ENCODE assay signal across 25 cellular contexts in genomic region chr17:7421186-7421585, GRCh38. TPM values are rescaled to one million over a fixed set of nuclear protein-coding genes. Genes with fewer than 3 reads are reported as not detected.
"Had no signal": no experiment of that assay in that cellular context is flagged by ENCODE, and none has a peak within 500 bp of the region (broad histone marks: within the 10 kb centered on the region; RNA-seq: fewer than 3 reads in every experiment).

No MANE protein-coding gene starts in this region.

- H3K4me3 Mint-ChIP-seq: IgD-negative memory B cell had no signal

- H3K27ac Mint-ChIP-seq: IgD-negative memory B cell had no signal

- H3K4me3 ChIP-seq: K562 had no signal

- FAIRE-seq: HTR-8/SVneo, K562, RCC 7860 had no signal

- DNase-seq: Kasumi-1, MM.1S, NCI-H1092 treated with DMSO at 0.1 percent for 48 hours, NCI-H1436, NCI-H187, NCI-H2029, NCI-H2081 treated with DMSO at 0.1 percent for 48 hours, NCI-H2171, NCI-H226, NCI-H446, NCI-H510A, NCI-H524 treated with DMSO at 0.1 percent for 48 hours, NCI-H69, NCI-H774, RPMI8226, SHP77, SK-N-SH had no signal

- H3K9me3 ChIP-seq: SK-N-SH had no signal

- H3K36me3 Mint-ChIP-seq: IgD-negative memory B cell had no signal

- H3K9me3 Mint-ChIP-seq: IgD-negative memory B cell had no signal

- H3K4me2 ChIP-seq: KMS-11, SK-N-SH had no signal

- H3K27ac ChIP-seq: HL-60, KMS-11 had no signal

- H3K4me1 Mint-ChIP-seq: IgD-negative memory B cell had no signal

- H3K9ac ChIP-seq: KMS-11, SK-N-SH had no signal

RNA-seq across cellular contexts. Expression of gene SPEM1, which starts 1.1 kb away (rescaled TPM):
- total RNA-seq: K562, M059J, SK-MEL-5 had no signal
- polyA plus RNA-seq: IgD-negative memory B cell, K562, SK-N-SH had no signal

RNA-seq across cellular contexts. Expression of gene SPEM2, which starts 4.2 kb away (rescaled TPM):
- total RNA-seq: K562, M059J, SK-MEL-5 had no signal
- polyA plus RNA-seq: IgD-negative memory B cell, K562, SK-N-SH had no signal

RNA-seq across cellular contexts. Expression of gene SPEM3, which starts 7.5 kb away (rescaled TPM):
- total RNA-seq: K562, M059J, SK-MEL-5 had no signal
- polyA plus RNA-seq: IgD-negative memory B cell, K562, SK-N-SH had no signal

RNA-seq across cellular contexts. Expression of gene NLGN2, which starts 13.5 kb away (rescaled TPM):
- polyA plus RNA-seq: IgD-negative memory B cell had no signal
